ENCODE assay signal across 1 cellular context in the genomic region with DNA sequence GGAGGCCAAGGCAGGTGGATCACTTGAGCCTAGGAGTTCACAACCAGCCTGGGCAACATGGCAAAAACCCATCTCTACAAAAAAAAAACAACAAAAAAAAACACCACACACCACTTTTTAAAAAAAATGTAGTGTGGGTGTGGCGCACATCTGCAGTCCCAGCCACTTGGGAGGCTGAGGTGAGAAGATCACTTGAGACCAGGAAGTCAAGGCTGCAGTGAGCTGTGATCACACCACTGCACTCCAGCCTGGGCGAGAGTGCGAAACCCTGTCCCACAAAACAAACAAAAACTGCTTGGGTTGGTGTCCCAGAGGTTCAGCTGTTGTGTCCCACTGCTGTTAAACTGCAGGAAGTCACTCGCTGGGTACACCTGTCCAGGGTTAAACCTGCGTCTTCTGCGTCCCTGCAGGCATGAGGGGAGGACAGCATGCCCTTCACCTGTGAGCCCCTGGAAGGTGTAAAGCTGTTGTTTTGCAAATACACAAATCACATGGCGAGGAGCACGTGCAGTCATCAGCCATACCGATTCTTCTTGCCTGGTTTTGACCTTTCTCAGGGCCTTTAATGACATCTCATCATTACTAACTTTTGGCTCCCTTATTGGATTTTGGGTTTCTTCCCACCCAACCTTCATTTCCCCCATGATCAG.
TF ChIP-seq lines count a peak whose summit lies in the region.

No MANE protein-coding gene starts in this region.

TF ChIP-seq in H1, 55 proteins besides CTCF, POLR2A, EP300 and RAD21:
- TF ChIP-seq, protein P1, sequence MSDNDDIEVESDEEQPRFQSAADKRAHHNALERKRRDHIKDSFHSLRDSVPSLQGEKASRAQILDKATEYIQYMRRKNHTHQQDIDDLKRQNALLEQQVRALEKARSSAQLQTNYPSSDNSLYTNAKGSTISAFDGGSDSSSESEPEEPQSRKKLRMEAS (IDR thresholded peaks at IDR 0.05): peak; percentile 74
- no peak for TF ChIP-seq KDM1A (IDR thresholded peaks at IDR 0.05; ENCODE audit: borderline replicate concordance, low read length)
